In genomic region chr11:60455531-60456042, GRCh38 we compare ENCODE assay signal across 10 cellular contexts. TPM values are rescaled to one million over a fixed set of nuclear protein-coding genes. Genes with fewer than 3 reads are reported as not detected.
DNase-seq lines count a peak whose midpoint lies in the region; ATAC-seq and TF ChIP-seq lines count a peak whose summit lies in the region.
"Had no signal": no experiment of that assay in that cellular context is flagged by ENCODE, and none has a peak within 500 bp of the region (broad histone marks: within the 10 kb centered on the region; RNA-seq: fewer than 3 reads in every experiment).

TSS of gene MS4A1 (plus strand) at chr11:60455847. CDS start at chr11:60462375, 6,528 bp downstream.

- intact Hi-C loops in natural killer cell (cut with micrococcal nuclease), result no loop called here

- no peak for TF ChIP-seq CTCF in natural killer cell (IDR thresholded peaks at IDR 0.05)

- DNase-seq in natural killer cell, result no peak
- no peak for DNase-seq in NCI-H69 (lab: John Stamatoyannopoulos, UW)
- no peak for DNase-seq in NCI-H446 treated with DMSO at 0.1 percent for 48 hours (lab: John Stamatoyannopoulos, UW)
- DNase-seq in SHP77 (lab: John Stamatoyannopoulos, UW), result no peak
- DNase-seq in NCI-H774 (lab: John Stamatoyannopoulos, UW), result no peak

- H3K36me3 Mint-ChIP-seq in natural killer cell, result no peaks in the 10 kb centered on the region

- H3K4me1 Mint-ChIP-seq in natural killer cell, result peaks cover 14 to 15% of the 10 kb centered on the region in 2 donors

- ATAC-seq in GM18861 (IDR thresholded peaks at IDR 0.05; ENCODE audit: unreplicated experiment), result peak; percentile 81
- peak; percentile 84 for ATAC-seq in GM21529 (IDR thresholded peaks at IDR 0.05; ENCODE audit: unreplicated experiment)
- peak; percentile 86 for ATAC-seq in HG03342 (IDR thresholded peaks at IDR 0.05; ENCODE audit: unreplicated experiment)
- peak; percentile 24 to 75 (median 73) for ATAC-seq in natural killer cell

- no peak within 1 kb of the TSS for H3K4me3 Mint-ChIP-seq in natural killer cell

- H3K27ac Mint-ChIP-seq in natural killer cell, result no peak within 1 kb of the TSS

- peaks cover 0 to 12% of the 10 kb centered on the region in 2 donors for H3K27me3 Mint-ChIP-seq in natural killer cell (ENCODE audit: low read depth in 2 of 2)

- H3K9me3 Mint-ChIP-seq in natural killer cell, result no peaks in the 10 kb centered on the region

RNA-seq across cellular contexts. Expression of gene MS4A1, which starts in this region (rescaled TPM):
- total RNA-seq in natural killer cell, result 1 to 10 TPM; 4.8 to 7.1 (median 6.7) TPM
- total RNA-seq: cardiac muscle cell, M059J had no signal
